Comparison of ENCODE assay signal across 19 cellular contexts in the genomic region with DNA sequence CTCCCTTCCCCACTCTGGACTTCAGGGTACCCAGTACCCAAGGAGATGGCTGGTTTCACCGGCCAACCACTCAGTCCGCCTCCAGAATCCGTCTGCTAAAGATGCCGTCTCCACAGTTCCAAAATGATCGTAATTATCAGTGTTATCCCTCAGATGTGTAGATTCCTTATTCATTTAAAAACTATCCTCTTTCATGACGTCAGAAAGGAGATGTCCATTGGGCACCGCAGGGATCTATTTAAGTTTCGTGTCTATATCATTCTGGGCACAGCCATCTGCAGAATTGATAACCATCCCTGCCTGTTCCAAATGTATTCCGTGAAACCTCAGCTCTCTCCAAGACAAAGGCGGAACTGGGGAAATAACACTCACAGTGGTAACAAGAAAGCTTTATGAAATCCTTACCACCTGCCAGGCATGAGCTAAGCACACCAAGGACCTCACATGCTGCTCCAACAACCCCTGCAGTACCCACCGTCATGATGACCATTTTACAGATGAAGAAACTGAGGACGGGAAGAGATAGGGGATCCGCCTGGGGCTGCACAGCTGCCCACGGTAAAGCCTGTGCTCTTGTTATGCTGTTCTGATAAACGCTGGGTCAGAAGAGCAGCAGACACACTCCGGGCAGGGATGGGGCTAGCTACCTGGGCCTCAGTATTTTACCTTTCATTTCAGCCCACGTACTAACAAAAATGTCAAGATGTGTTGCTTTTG.
DNase-seq lines count a peak whose midpoint lies in the region; ATAC-seq and TF ChIP-seq lines count a peak whose summit lies in the region.
"Had no signal": no experiment of that assay in that cellular context is flagged by ENCODE, and none has a peak within 500 bp of the region (broad histone marks: within the 10 kb centered on the region; RNA-seq: fewer than 3 reads in every experiment).

No MANE protein-coding gene starts in this region.

- peaks cover 75% of the 10 kb centered on the region for H3K36me3 Mint-ChIP-seq in activated CD4-positive, alpha-beta T cell treated with anti-CD3 and anti-CD28 coated beads for 36 hours (ENCODE audit: low read depth)
- peaks cover 95% of the 10 kb centered on the region for H3K36me3 Mint-ChIP-seq in CD4-positive, alpha-beta T cell (ENCODE audit: low read depth)
- peaks cover 32% of the 10 kb centered on the region for H3K36me3 Mint-ChIP-seq in activated T-helper 1 cell treated with anti-CD3 and anti-CD28 coated beads, Interleukin-12 subunit alpha, Interleukin-12 subunit beta, Interleukin-2, Interleukin-4 antibody, amounts not matched to agents 30 ng/mL and 10 ng/mL and 1 ng/mL, durations not matched to agents 14 hours and 24 hours and 36 hours (ENCODE audit: low read depth)
- peaks cover 0 to 63% (median 35%) of the 10 kb centered on the region in 5 donors for H3K36me3 Mint-ChIP-seq in naive thymus-derived CD4-positive, alpha-beta T cell

- no peaks in the 10 kb centered on the region for H3K9me3 ChIP-seq in CD4-positive, alpha-beta T cell (ENCODE audit: control insufficient read depth, low read length)
- H3K9me3 ChIP-seq in naive thymus-derived CD4-positive, alpha-beta T cell (ENCODE audit: control insufficient read depth in 2 of 3, low read length in 3 of 3) = no peaks in the 10 kb centered on the region
- H3K9me3 ChIP-seq: colonic mucosa, mucosa of descending colon, tibial nerve had no signal

- peak overlapping the region; percentile 80 for H3K27ac ChIP-seq in CD4-positive, alpha-beta T cell (ENCODE audit: low read depth, low read length)
- peak overlapping the region; percentile 85 for H3K27ac ChIP-seq in naive thymus-derived CD4-positive, alpha-beta T cell (ENCODE audit: low read depth, low read length)
- H3K27ac ChIP-seq in brain microvascular endothelial cell = no peak overlapping the region
- H3K27ac ChIP-seq: colonic mucosa, tibial nerve, VCaP had no signal

- peak overlapping the region; percentile 5 for H3K4me3 Mint-ChIP-seq in activated CD4-positive, alpha-beta T cell treated with anti-CD3 and anti-CD28 coated beads for 36 hours
- peak overlapping the region; percentile 87 for H3K4me3 Mint-ChIP-seq in CD4-positive, alpha-beta T cell
- H3K4me3 Mint-ChIP-seq in activated T-helper 1 cell treated with anti-CD3 and anti-CD28 coated beads, Interleukin-12 subunit alpha, Interleukin-12 subunit beta, Interleukin-2, Interleukin-4 antibody, amounts not matched to agents 30 ng/mL and 10 ng/mL and 1 ng/mL, durations not matched to agents 14 hours and 24 hours and 36 hours = peak overlapping the region; percentile 38
- H3K4me3 Mint-ChIP-seq in naive thymus-derived CD4-positive, alpha-beta T cell = peak overlapping the region; percentile 64 to 94 (median 84)

- in situ Hi-C loops in brain microvascular endothelial cell (cut with HindIII; ENCODE audit: low pct_ligation_motif_present, low sequenced_read_pairs) = no loop called here

- peak; percentile 6 for DNase-seq in activated CD4-positive, alpha-beta T cell treated with anti-CD3 and anti-CD28 coated beads for 36 hours
- no peak for DNase-seq in activated CD4-positive, alpha-beta T cell treated with anti-CD3 and anti-CD28 coated beads, Interleukin-2, amount 50 U/mL, for 48 hours
- no peak for DNase-seq in CD4-positive, alpha-beta T cell
- DNase-seq in activated T-helper 1 cell treated with anti-CD3 and anti-CD28 coated beads, Interleukin-12 subunit alpha, Interleukin-12 subunit beta, Interleukin-2, Interleukin-4 antibody, amounts not matched to agents 30 ng/mL and 10 ng/mL and 1 ng/mL, durations not matched to agents 14 hours and 24 hours and 36 hours (ENCODE audit: low spot score) = no peak
- no peak for DNase-seq in naive thymus-derived CD4-positive, alpha-beta T cell
- DNase-seq in NCI-H2227 treated with DMSO at 0.1 percent for 48 hours (lab: John Stamatoyannopoulos, UW) (no peak), brain microvascular endothelial cell (no peak)
- DNase-seq: AML-193, colonic mucosa, islet precursor cell, KG1, mucosa of descending colon, NCI-H1436, NCI-H510A treated with DMSO at 0.1 percent for 48 hours, SHP77 treated with DMSO at 0.1 percent for 48 hours had no signal

- intact Hi-C loops in activated CD4-positive, alpha-beta T cell treated with anti-CD3 and anti-CD28 coated beads for 36 hours (cut with DNase I, micrococcal nuclease) = loop anchor here in 1 of 2 experiments (10.0 kb wide), 1 partner anchor 1727 kb away; no protein-coding TSS in a partner anchor
- intact Hi-C loops in CD4-positive, alpha-beta T cell (cut with DNase I, micrococcal nuclease) = loop anchor here (5.0 to 10.0 kb wide), 4 partner anchors 987 to 1577 kb away; no protein-coding TSS in a partner anchor
- intact Hi-C loops in activated T-helper 1 cell treated with anti-CD3 and anti-CD28 coated beads, Interleukin-12 subunit alpha, Interleukin-12 subunit beta, Interleukin-2, Interleukin-4 antibody, amounts not matched to agents 30 ng/mL and 10 ng/mL and 1 ng/mL, durations not matched to agents 14 hours and 24 hours and 36 hours (cut with micrococcal nuclease) = loop anchor here (10.0 kb wide), 1 partner anchor 957 kb away; no protein-coding TSS in a partner anchor
- intact Hi-C loops in naive thymus-derived CD4-positive, alpha-beta T cell (cut with micrococcal nuclease) = no loop called here

- peak overlapping the region; percentile 96 for H3K27ac Mint-ChIP-seq in activated CD4-positive, alpha-beta T cell treated with anti-CD3 and anti-CD28 coated beads for 36 hours
- H3K27ac Mint-ChIP-seq in CD4-positive, alpha-beta T cell = peak overlapping the region; percentile 95
- peak overlapping the region; percentile 86 for H3K27ac Mint-ChIP-seq in activated T-helper 1 cell treated with anti-CD3 and anti-CD28 coated beads, Interleukin-12 subunit alpha, Interleukin-12 subunit beta, Interleukin-2, Interleukin-4 antibody, amounts not matched to agents 30 ng/mL and 10 ng/mL and 1 ng/mL, durations not matched to agents 14 hours and 24 hours and 36 hours
- H3K27ac Mint-ChIP-seq in naive thymus-derived CD4-positive, alpha-beta T cell = peak overlapping the region; percentile 87 to 100 (median 94)

- no peaks in the 10 kb centered on the region for H3K27me3 Mint-ChIP-seq in activated CD4-positive, alpha-beta T cell treated with anti-CD3 and anti-CD28 coated beads for 36 hours
- H3K27me3 Mint-ChIP-seq in CD4-positive, alpha-beta T cell = no peaks in the 10 kb centered on the region
- H3K27me3 Mint-ChIP-seq in activated T-helper 1 cell treated with anti-CD3 and anti-CD28 coated beads, Interleukin-12 subunit alpha, Interleukin-12 subunit beta, Interleukin-2, Interleukin-4 antibody, amounts not matched to agents 30 ng/mL and 10 ng/mL and 1 ng/mL, durations not matched to agents 14 hours and 24 hours and 36 hours (ENCODE audit: insufficient read depth) = no peaks in the 10 kb centered on the region
- no peaks in the 10 kb centered on the region for H3K27me3 Mint-ChIP-seq in naive thymus-derived CD4-positive, alpha-beta T cell

- TF ChIP-seq CTCF in CD4-positive, alpha-beta T cell (IDR thresholded peaks at IDR 0.05) = no peak
- TF ChIP-seq CTCF in brain microvascular endothelial cell (IDR thresholded peaks at IDR 0.05; ENCODE audit: low read depth, low read length, missing control alignments) = no peak

- ATAC-seq in activated CD4-positive, alpha-beta T cell treated with anti-CD3 and anti-CD28 coated beads for 36 hours = no peak
- no peak for ATAC-seq in CD4-positive, alpha-beta T cell (ENCODE audit: poor library complexity)
- no peak for ATAC-seq in naive thymus-derived CD4-positive, alpha-beta T cell
- ATAC-seq in HG03565 (IDR thresholded peaks at IDR 0.05; ENCODE audit: unreplicated experiment) = no peak
- ATAC-seq: mucosa of descending colon had no signal

- POLR2A ChIA-PET in activated CD4-positive, alpha-beta T cell treated with anti-CD3 and anti-CD28 coated beads for 36 hours (lab: Charles Lee) = interaction anchor here (1.4 kb wide), 1 partner anchor 34 kb away, joined by 3 read pairs; no protein-coding TSS in a partner anchor
- POLR2A ChIA-PET in CD4-positive, alpha-beta T cell (lab: Charles Lee) = interaction anchor here (1.2 to 83.0 kb wide), 3 partner anchors 10 to 1204 kb away, joined by 3 to 4389 read pairs (median 12); a partner anchor contains a TSS
- POLR2A ChIA-PET in naive thymus-derived CD4-positive, alpha-beta T cell (lab: Charles Lee) = interaction anchor here (0.7 to 69.0 kb wide), 7 partner anchors 9 to 256 kb away, joined by 3 to 2458 read pairs (median 8); no protein-coding TSS in a partner anchor

- peaks cover 1% of the 10 kb centered on the region for H3K9me3 Mint-ChIP-seq in activated CD4-positive, alpha-beta T cell treated with anti-CD3 and anti-CD28 coated beads for 36 hours (ENCODE audit: low read depth)
- H3K9me3 Mint-ChIP-seq in CD4-positive, alpha-beta T cell = no peaks in the 10 kb centered on the region
- no peaks in the 10 kb centered on the region for H3K9me3 Mint-ChIP-seq in activated T-helper 1 cell treated with anti-CD3 and anti-CD28 coated beads, Interleukin-12 subunit alpha, Interleukin-12 subunit beta, Interleukin-2, Interleukin-4 antibody, amounts not matched to agents 30 ng/mL and 10 ng/mL and 1 ng/mL, durations not matched to agents 14 hours and 24 hours and 36 hours
- peaks cover 0 to 9% (median 0%) of the 10 kb centered on the region in 11 donors for H3K9me3 Mint-ChIP-seq in naive thymus-derived CD4-positive, alpha-beta T cell

- peaks cover 0 to 35% (median 13%) of the 10 kb centered on the region in 3 experiments for H3K36me3 ChIP-seq in naive thymus-derived CD4-positive, alpha-beta T cell (ENCODE audit: control insufficient read depth in 2 of 3, insufficient read depth in 3 of 3, low read length in 3 of 3)
- no peaks in the 10 kb centered on the region for H3K36me3 ChIP-seq in brain microvascular endothelial cell (replicated peaks)
- H3K36me3 ChIP-seq: colonic mucosa, tibial nerve had no signal

- CTCF ChIA-PET in activated CD4-positive, alpha-beta T cell treated with anti-CD3 and anti-CD28 coated beads for 36 hours (lab: Charles Lee) = interaction anchor here (0.8 kb wide), 1 partner anchor 21 kb away, joined by 5 read pairs; no protein-coding TSS in a partner anchor
- CTCF ChIA-PET in CD4-positive, alpha-beta T cell (lab: Charles Lee) = no interaction called here
- CTCF ChIA-PET in naive thymus-derived CD4-positive, alpha-beta T cell (lab: Charles Lee) = interaction anchor here (0.7 kb wide), 1 partner anchor 1405 kb away, joined by 3 read pairs; no protein-coding TSS in a partner anchor

- H3K4me1 ChIP-seq in naive thymus-derived CD4-positive, alpha-beta T cell (ENCODE audit: control insufficient read depth in 2 of 2, insufficient read depth in 2 of 2, low read length in 2 of 2) = peaks cover 75 to 94% of the 10 kb centered on the region in 2 donors
- H3K4me1 ChIP-seq: colonic mucosa had no signal

- no peak overlapping the region for H3K4me3 ChIP-seq in naive thymus-derived CD4-positive, alpha-beta T cell (ENCODE audit: low read length)
- no peak overlapping the region for H3K4me3 ChIP-seq in brain microvascular endothelial cell (ENCODE audit: low read depth, low read length)
- H3K4me3 ChIP-seq: colonic mucosa, mucosa of descending colon, smooth muscle cell, tibial nerve had no signal

- no peaks in the 10 kb centered on the region for H3K27me3 ChIP-seq in CD4-positive, alpha-beta T cell (ENCODE audit: control insufficient read depth, insufficient read depth, low read length)
- H3K27me3 ChIP-seq in naive thymus-derived CD4-positive, alpha-beta T cell (ENCODE audit: control insufficient read depth in 2 of 2, insufficient read depth in 2 of 2, low read length in 2 of 2) = no peaks in the 10 kb centered on the region
- no peaks in the 10 kb centered on the region for H3K27me3 ChIP-seq in brain microvascular endothelial cell (replicated peaks)
- H3K27me3 ChIP-seq: colonic mucosa, tibial nerve had no signal

- peaks cover 91% of the 10 kb centered on the region for H3K4me1 Mint-ChIP-seq in activated CD4-positive, alpha-beta T cell treated with anti-CD3 and anti-CD28 coated beads for 36 hours
- H3K4me1 Mint-ChIP-seq in CD4-positive, alpha-beta T cell (ENCODE audit: low read depth) = peaks cover 99% of the 10 kb centered on the region
- peaks cover 94% of the 10 kb centered on the region for H3K4me1 Mint-ChIP-seq in activated T-helper 1 cell treated with anti-CD3 and anti-CD28 coated beads, Interleukin-12 subunit alpha, Interleukin-12 subunit beta, Interleukin-2, Interleukin-4 antibody, amounts not matched to agents 30 ng/mL and 10 ng/mL and 1 ng/mL, durations not matched to agents 14 hours and 24 hours and 36 hours (ENCODE audit: low read depth)
- H3K4me1 Mint-ChIP-seq in naive thymus-derived CD4-positive, alpha-beta T cell = peaks cover 68 to 100% (median 95%) of the 10 kb centered on the region in 7 donors

Comparison
In these comparisons a context has a peak if more than half of its experiments do, and no peak if none do; other contexts are left out.
1. H3K4me3 Mint-ChIP-seq: peak in every context shown above with its lines; median percentile 87 in CD4-positive, alpha-beta T cell; 84 in naive thymus-derived CD4-positive, alpha-beta T cell; 38 in activated T-helper 1 cell treated with anti-CD3 and anti-CD28 coated beads, Interleukin-12 subunit alpha, Interleukin-12 subunit beta, Interleukin-2, Interleukin-4 antibody, amounts not matched to agents 30 ng/mL and 10 ng/mL and 1 ng/mL, durations not matched to agents 14 hours and 24 hours and 36 hours; 5 in activated CD4-positive, alpha-beta T cell treated with anti-CD3 and anti-CD28 coated beads for 36 hours.
2. intact Hi-C loops: an anchor here in CD4-positive, alpha-beta T cell (5.0 to 10.0 kb wide) and activated T-helper 1 cell treated with anti-CD3 and anti-CD28 coated beads, Interleukin-12 subunit alpha, Interleukin-12 subunit beta, Interleukin-2, Interleukin-4 antibody, amounts not matched to agents 30 ng/mL and 10 ng/mL and 1 ng/mL, durations not matched to agents 14 hours and 24 hours and 36 hours (10.0 kb wide); none called in naive thymus-derived CD4-positive, alpha-beta T cell.